ENCODE assay signal across 8 cellular contexts in the genomic region with DNA sequence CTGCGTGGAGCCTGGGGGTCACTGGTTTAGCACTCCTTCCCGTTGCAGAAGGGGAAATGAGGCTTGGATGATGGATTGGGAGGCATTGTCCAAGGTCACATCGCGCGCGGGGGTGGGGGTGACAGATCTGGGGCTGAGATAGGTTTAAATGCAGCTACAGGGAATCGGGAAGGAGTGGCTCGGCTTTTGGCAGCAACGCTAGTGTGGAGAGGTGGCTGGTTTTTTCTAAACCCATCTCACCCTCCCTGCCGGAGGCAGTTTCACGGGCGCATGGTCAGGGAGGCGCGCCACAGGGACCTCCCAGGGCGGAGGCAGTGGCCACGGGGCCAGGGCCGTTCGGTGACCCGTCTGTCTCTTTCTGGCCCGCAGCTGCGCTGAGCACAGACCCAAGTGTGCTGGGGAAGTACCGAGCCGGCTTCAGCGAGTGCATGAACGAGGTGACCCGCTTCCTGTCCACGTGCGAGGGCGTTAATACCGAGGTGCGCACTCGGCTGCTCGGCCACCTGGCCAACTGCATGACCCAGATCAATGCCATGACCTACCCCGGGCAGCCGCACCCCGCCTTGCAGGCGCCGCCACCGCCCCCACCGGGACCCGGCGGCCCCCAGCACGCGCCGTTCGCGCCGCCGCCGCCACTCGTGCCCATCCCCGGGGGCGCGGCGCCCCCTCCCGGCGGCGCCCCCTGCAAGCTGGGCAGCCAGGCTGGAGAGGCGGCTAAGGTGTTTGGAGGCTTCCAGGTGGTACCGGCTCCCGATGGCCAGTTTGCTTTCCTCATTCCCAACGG. TPM values are rescaled to one million over a fixed set of nuclear protein-coding genes. Genes with fewer than 3 reads are reported as not detected.
A peak's percentile ranks its signal among the peaks of the same experiment; 100 is the strongest.
DNase-seq lines count a peak whose midpoint lies in the region; ATAC-seq and TF ChIP-seq lines count a peak whose summit lies in the region.

No MANE protein-coding gene starts in this region.

- 1% methylated on average over 60 to 62 of the region's 62 CpGs for WGBS in heart right ventricle, 2 donors
- 0 to 1% (median 0%) methylated on average over 54 to 62 of the region's 62 CpGs for WGBS in psoas muscle, 3 donors

- peak overlapping the region; percentile 86 to 99 (median 96) for H3K27ac ChIP-seq in heart right ventricle
- H3K27ac ChIP-seq in psoas muscle: peak overlapping the region; percentile 99

- H3K36me3 ChIP-seq in heart right ventricle (peaks cover 0 to 10% (median 0%) of the 10 kb centered on the region in 9 donors), psoas muscle (ENCODE audit: insufficient read depth in 1 of 2, low read depth in 1 of 2) (no peaks in the 10 kb centered on the region)

- peak; percentile 59 for TF ChIP-seq POLR2A in GM19099 (IDR thresholded peaks at IDR 0.05; ENCODE audit: extremely low read depth, insufficient read length, low read depth)

- H3K4me1 ChIP-seq in heart right ventricle (peaks cover 17 to 85% (median 59%) of the 10 kb centered on the region in 9 donors), psoas muscle (peaks cover 48% of the 10 kb centered on the region)

- no peaks in the 10 kb centered on the region for H3K9me3 Mint-ChIP-seq in activated naive CD8-positive, alpha-beta T cell treated with anti-CD3 and anti-CD28 coated beads for 36 hours

- H3K4me1 Mint-ChIP-seq in activated naive CD8-positive, alpha-beta T cell treated with anti-CD3 and anti-CD28 coated beads for 36 hours: peaks cover 38% of the 10 kb centered on the region

- H3K4me3 ChIP-seq in heart right ventricle (peak overlapping the region; percentile 60 to 94 (median 76)), psoas muscle (peak overlapping the region; percentile 92)

- H3K27me3 ChIP-seq in heart right ventricle: peaks cover 0 to 89% (median 0%) of the 10 kb centered on the region in 7 donors
- H3K27me3 ChIP-seq in psoas muscle (ENCODE audit: insufficient read depth in 3 of 3, low read length in 2 of 3): no peaks in the 10 kb centered on the region

- H3K4me3 Mint-ChIP-seq in activated naive CD8-positive, alpha-beta T cell treated with anti-CD3 and anti-CD28 coated beads for 36 hours: peak overlapping the region; percentile 75

- TF ChIP-seq CTCF in heart right ventricle (IDR thresholded peaks at IDR 0.05) (peak; percentile 26 to 58 (median 44)), psoas muscle (IDR thresholded peaks at IDR 0.05) (peak; percentile 57)

- peaks cover 68% of the 10 kb centered on the region for H3K27me3 Mint-ChIP-seq in activated naive CD8-positive, alpha-beta T cell treated with anti-CD3 and anti-CD28 coated beads for 36 hours

- peaks cover 1% of the 10 kb centered on the region for H3K36me3 Mint-ChIP-seq in activated naive CD8-positive, alpha-beta T cell treated with anti-CD3 and anti-CD28 coated beads for 36 hours

- peak overlapping the region; percentile 15 for H3K27ac Mint-ChIP-seq in activated naive CD8-positive, alpha-beta T cell treated with anti-CD3 and anti-CD28 coated beads for 36 hours

- intact Hi-C loops in heart right ventricle (cut with DNase I) (loop anchor here (2.0 to 10.0 kb wide), 15 partner anchors 63 to 470 kb away; no protein-coding TSS in a partner anchor), psoas muscle (cut with DNase I) (loop anchor here (2.0 to 5.0 kb wide), 10 partner anchors 65 to 475 kb away; no protein-coding TSS in a partner anchor)

- DNase-seq in COLO668 (lab: John Stamatoyannopoulos, UW; ENCODE audit: unreplicated experiment) (peak; percentile 79), RPMI7951 (ENCODE audit: low read depth) (peak; percentile 92), heart right ventricle (peak; percentile 72 to 80), psoas muscle (peak; percentile 73 to 89), NCI-H187 treated with DMSO at 0.1 percent for 48 hours (lab: John Stamatoyannopoulos, UW) (no peak)
- peak; percentile 46 for DNase-seq in activated naive CD8-positive, alpha-beta T cell treated with anti-CD3 and anti-CD28 coated beads for 36 hours

- H3K9me3 ChIP-seq in heart right ventricle (no peaks in the 10 kb centered on the region), psoas muscle (no peaks in the 10 kb centered on the region)

- ATAC-seq in HG03460 (IDR thresholded peaks at IDR 0.05; ENCODE audit: unreplicated experiment) (peak; percentile 38), heart right ventricle (peak in 6 of 8 donors; percentile 0 to 20 (median 4)), psoas muscle (peak; percentile 7 to 34 (median 20))

RNA-seq across cellular contexts. Expression of a gene that starts 1.6 kb away (rescaled TPM):
- 38.2 and 52.5 TPM in 2 replicates for total RNA-seq in RPMI7951 (2014; rRNA removed; shearing (Covaris generic))
- under 1 TPM in 1 of 2 experiments, not detected in 1; 0.14 TPM for total RNA-seq in activated naive CD8-positive, alpha-beta T cell treated with anti-CD3 and anti-CD28 coated beads for 36 hours
- total RNA-seq in heart right ventricle (10 to 100 TPM in 9 of 10 donors, 1 to 10 TPM in 1; 6.8 to 43.2 (median 22.0) TPM), psoas muscle (10 to 100 TPM; 10.9 to 33.3 (median 23.9) TPM)
- polyA plus RNA-seq in heart right ventricle (10 to 100 TPM; 11.2 to 22.8 TPM), psoas muscle (1 to 10 TPM; 6.5 to 8.3 (median 7.1) TPM)

Comparison
In these comparisons a context has a peak if more than half of its experiments do, and no peak if none do; other contexts are left out.
1. RNA of a gene that starts 1.6 kb away (total RNA-seq): 38.2 to 52.5 TPM in RPMI7951, 10.9 to 33.3 TPM in psoas muscle and 6.8 to 43.2 TPM in heart right ventricle; 0.14 TPM in activated naive CD8-positive, alpha-beta T cell treated with anti-CD3 and anti-CD28 coated beads for 36 hours; every median in the first group is over 4 times any median in the second.
2. Peak in every context shown above with its lines, with median percentiles within 50 percentile points of each other: ATAC-seq.